ENCODE assay signal across 8 cellular contexts in genomic region chr2:112765251-112765650, GRCh38. TPM values are rescaled to one million over a fixed set of nuclear protein-coding genes. Genes with fewer than 3 reads are reported as not detected.
DNase-seq lines count a peak whose midpoint lies in the region; ATAC-seq and TF ChIP-seq lines count a peak whose summit lies in the region.

No MANE protein-coding gene starts in this region.

- peaks cover 29% of the 10 kb centered on the region for H3K79me2 ChIP-seq in fibroblast of lung (ENCODE audit: control insufficient read depth, insufficient read depth, low read length)

- peak; percentile 42 for DNase-seq in DMS53 (lab: John Stamatoyannopoulos, UW)
- DNase-seq in DMS53 treated with DMSO at 0.1 percent for 48 hours (lab: John Stamatoyannopoulos, UW; ENCODE audit: unreplicated experiment): no peak
- DNase-seq in RKO (ENCODE audit: low spot score): peak; percentile 29
- DNase-seq in fibroblast of lung (ENCODE audit: low read depth in 2 of 2): no peak

- no peak overlapping the region for H3K9ac ChIP-seq in fibroblast of lung (ENCODE audit: insufficient read depth, low read length)
- peak overlapping the region; percentile 86 for H3K9ac ChIP-seq in skeletal muscle satellite cell (ENCODE audit: low read depth, low read length)

- peaks cover 3% of the 10 kb centered on the region for H3K4me1 ChIP-seq in fibroblast of lung (ENCODE audit: control insufficient read depth, extremely low read depth, insufficient read depth, low read length)
- peaks cover 15% of the 10 kb centered on the region for H3K4me1 ChIP-seq in skeletal muscle satellite cell (ENCODE audit: control insufficient read depth, insufficient read depth, low read length)

- peak overlapping the region; percentile 78 to 93 (median 85) for H3K4me3 ChIP-seq in fibroblast of lung (replicated peaks in 1 of 4; ENCODE audit: control extremely low read depth in 1 of 4, insufficient read depth in 1 of 4, low read depth in 3 of 4, low read length in 4 of 4)
- peak overlapping the region; percentile 92 for H3K4me3 ChIP-seq in skeletal muscle satellite cell (ENCODE audit: low read length)

- H3K27me3 ChIP-seq in fibroblast of lung (ENCODE audit: control insufficient read depth, insufficient read depth, low read length): no peaks in the 10 kb centered on the region
- H3K27me3 ChIP-seq in skeletal muscle satellite cell (ENCODE audit: control insufficient read depth, insufficient read depth, low read length): no peaks in the 10 kb centered on the region

- H3K27ac ChIP-seq in fibroblast of lung (ENCODE audit: insufficient read depth, low read length): no peak overlapping the region

- no peak for ATAC-seq in HG03457 (IDR thresholded peaks at IDR 0.05; ENCODE audit: unreplicated experiment)
- no peak for ATAC-seq in GM19395 (IDR thresholded peaks at IDR 0.05; ENCODE audit: unreplicated experiment)
- no peak for ATAC-seq in HG03025 (IDR thresholded peaks at IDR 0.05; ENCODE audit: low FRiP score, unreplicated experiment)

- H2AFZ ChIP-seq in fibroblast of lung (ENCODE audit: low read length): peak overlapping the region; percentile 63

- H3K9me3 ChIP-seq in fibroblast of lung (ENCODE audit: control insufficient read depth, insufficient read depth, low read depth, low read length): no peaks in the 10 kb centered on the region
- no peaks in the 10 kb centered on the region for H3K9me3 ChIP-seq in skeletal muscle satellite cell (replicated peaks; ENCODE audit: low read length)

- no peaks in the 10 kb centered on the region for H4K20me1 ChIP-seq in fibroblast of lung (ENCODE audit: control insufficient read depth, extremely low read depth, insufficient read depth, low read length)

- no peaks in the 10 kb centered on the region for H3K36me3 ChIP-seq in fibroblast of lung (ENCODE audit: control insufficient read depth, insufficient read depth, low read length)
- H3K36me3 ChIP-seq in skeletal muscle satellite cell (ENCODE audit: insufficient read depth, low read length): peaks cover 9% of the 10 kb centered on the region

- H3K4me2 ChIP-seq in fibroblast of lung (ENCODE audit: extremely low read depth, insufficient read depth, low read length): peak overlapping the region; percentile 26
- H3K4me2 ChIP-seq in skeletal muscle satellite cell (ENCODE audit: low read length): peak overlapping the region; percentile 83

- TF ChIP-seq CTCF in fibroblast of lung (conservative IDR thresholded peaks at IDR 0.05 in 1 of 2, IDR thresholded peaks at IDR 0.05 in 1 of 2; ENCODE audit: low read depth in 1 of 2, low read length in 2 of 2): no peak

RNA-seq across cellular contexts. Expression of gene CKAP2L, which starts 0.8 kb away (rescaled TPM):
- 0.26 and 3.0 TPM in 2 replicates for total RNA-seq in fibroblast of lung
- polyA plus RNA-seq in fibroblast of lung: 4.4 and 14.5 TPM in 2 replicates
- 2.9 and 11.9 TPM in 2 replicates for polyA plus RNA-seq in fibroblast of lung (2012)
- 2.7 TPM in 1 of 2 replicates, not detected in the other for polyA minus RNA-seq in fibroblast of lung (ENCODE audit: low replicate concordance)
- 7.4 and 7.6 TPM in 2 replicates for total RNA-seq in skeletal muscle satellite cell (2012; rRNA removed)

RNA-seq across cellular contexts. Expression of gene IL1A, which starts 19.0 kb away (rescaled TPM):
- 0.17 and 0.26 TPM in 2 replicates for total RNA-seq in fibroblast of lung
- 0.07 and 0.09 TPM in 2 replicates for polyA plus RNA-seq in fibroblast of lung
- polyA plus RNA-seq in fibroblast of lung (2012): 0.09 TPM in 1 of 2 replicates, not detected in the other
- not detected in 2 replicates for polyA minus RNA-seq in fibroblast of lung (ENCODE audit: low replicate concordance)
- not detected in 2 replicates for total RNA-seq in skeletal muscle satellite cell (2012; rRNA removed)

RNA-seq across cellular contexts. Expression of gene NT5DC4, which starts 44.4 kb away (rescaled TPM):
- not detected in 2 replicates for total RNA-seq in fibroblast of lung
- polyA plus RNA-seq in fibroblast of lung: not detected in 2 replicates
- polyA plus RNA-seq in fibroblast of lung (2012): not detected in 2 replicates
- polyA minus RNA-seq in fibroblast of lung (ENCODE audit: low replicate concordance): not detected in 2 replicates
- not detected in 2 replicates for total RNA-seq in skeletal muscle satellite cell (2012; rRNA removed)

Comparison
In these comparisons a context has a peak if more than half of its experiments do, and no peak if none do; other contexts are left out.
1. DNase-seq: peak in DMS53 (single experiment) and RKO (single experiment); none in DMS53 treated with DMSO at 0.1 percent for 48 hours (single experiment) and fibroblast of lung (0 of 2).